ENCODE assay signal across 27 cellular contexts in genomic region chr3:3618624-3619023, GRCh38.
"Had no signal": no experiment of that assay in that cellular context is flagged by ENCODE, and none has a peak within 500 bp of the region (broad histone marks: within the 10 kb centered on the region; RNA-seq: fewer than 3 reads in every experiment).

No MANE protein-coding gene starts in this region.

- DNase-seq: activated CD4-positive, alpha-beta T cell treated with anti-CD3 and anti-CD28 coated beads, Interleukin-2, amount 50 U/mL, for 1 hour; activated CD8-positive, alpha-beta T cell treated with anti-CD3 and anti-CD28 coated beads for 36 hours; activated gamma-delta T cell treated with Interleukin-2 at 50 U/mL for 16 hours; activated naive CD4-positive, alpha-beta T cell treated with anti-CD3 and anti-CD28 coated beads, Interleukin-2, amount 50 U/mL, for 16 hours; activated T-cell treated with anti-CD3 and anti-CD28 coated beads, Interleukin-2, amount 50 U/mL, for 4 hours; amniotic stem cell; central memory CD4-positive, alpha-beta T cell; dermis blood vessel endothelial cell; effector CD4-positive, alpha-beta T cell; foreskin melanocyte; heart right ventricle; kidney glomerular epithelial cell; lower lobe of right lung; mesendoderm; natural killer cell; occipital lobe; psoas muscle; sigmoid colon; small intestine; stimulated activated CD4-positive, alpha-beta T cell treated with anti-CD3 and anti-CD28 coated beads, Interleukin-4, amount 100 ng/mL, for 24 hours; stimulated activated naive CD8-positive, alpha-beta T cell treated with anti-CD3 and anti-CD28 coated beads, Interleukin-15, amount 100 ng/mL, for 72 hours; substantia nigra; upper lobe of left lung had no signal

- ATAC-seq: activated CD8-positive, alpha-beta T cell treated with anti-CD3 and anti-CD28 coated beads for 36 hours; activated T-cell treated with anti-CD3 and anti-CD28 coated beads, Interleukin-2, amount 50 U/mL, for 4 hours; activated T-helper 17 cell treated with anti-CD3 and anti-CD28 coated beads, Interleukin-2, amount 50 U/mL, for 72 hours; heart right ventricle; left lobe of liver; lower lobe of right lung; natural killer cell; psoas muscle; stimulated activated effector memory CD8-positive, alpha-beta T cell treated with anti-CD3 and anti-CD28 coated beads, Interleukin-12 subunit alpha, Interleukin-12 subunit beta, amount 100 ng/mL, for 72 hours; stimulated activated naive CD8-positive, alpha-beta T cell treated with anti-CD3 and anti-CD28 coated beads, Interleukin-15, amount 100 ng/mL, for 72 hours; WTC11 had no signal
